In genomic region chr14:80726211-80726610, GRCh38 we compare ENCODE assay signal across 3 cellular contexts.
"Had no signal": no experiment of that assay in that cellular context is flagged by ENCODE, and none has a peak within 500 bp of the region (broad histone marks: within the 10 kb centered on the region; RNA-seq: fewer than 3 reads in every experiment).

No MANE protein-coding gene starts in this region.

- ATAC-seq: GM12878 had no signal

- DNase-seq: GDM1, GF-D8 had no signal

- H3K4me3 ChIP-seq: GM12878 had no signal
